10 cellular contexts compared by ENCODE assay signal in genomic region chr13:50914848-50915247, GRCh38. TPM values are rescaled to one million over a fixed set of nuclear protein-coding genes. Genes with fewer than 3 reads are reported as not detected.
DNase-seq lines count a peak whose midpoint lies in the region; ATAC-seq, FAIRE-seq and TF ChIP-seq lines count a peak whose summit lies in the region.
"Had no signal": no experiment of that assay in that cellular context is flagged by ENCODE, and none has a peak within 500 bp of the region (broad histone marks: within the 10 kb centered on the region; RNA-seq: fewer than 3 reads in every experiment).

No MANE protein-coding gene starts in this region.

- no peaks in the 10 kb centered on the region for H3K27me3 ChIP-seq in smooth muscle cell (ENCODE audit: low read depth)

- H3K27me3 Mint-ChIP-seq in brain: peaks cover 2% of the 10 kb centered on the region

- H3K79me2 ChIP-seq in smooth muscle cell (ENCODE audit: low read depth): peaks cover 6% of the 10 kb centered on the region

- H3K27ac ChIP-seq in KOPT-K1 (ENCODE audit: low read depth, low read length, poor library complexity, severe bottlenecking) (peak overlapping the region; percentile 98), smooth muscle cell (ENCODE audit: low read depth) (no peak overlapping the region)
- H3K27ac ChIP-seq: WERI-Rb-1 had no signal

- H2AFZ ChIP-seq in smooth muscle cell (ENCODE audit: low read depth): no peak overlapping the region

- no peak overlapping the region for H3K9ac ChIP-seq in smooth muscle cell (ENCODE audit: low read depth)

- WGBS in smooth muscle cell (ENCODE audit: low lambda C conversion rate): 21% methylated on average over 1 of the region's 1 CpG

- TF ChIP-seq CTCF in brain (conservative IDR thresholded peaks at IDR 0.05): no peak
- TF ChIP-seq CTCF in smooth muscle cell (IDR thresholded peaks at IDR 0.05; ENCODE audit: borderline replicate concordance, insufficient read depth, poor library complexity, severe bottlenecking): no peak

- H3K27ac Mint-ChIP-seq in brain: peak overlapping the region in 4 of 5 experiments; percentile 26 to 92 (median 66)

- H3F3A ChIP-seq in smooth muscle cell (ENCODE audit: low read depth): peaks cover 14% of the 10 kb centered on the region

- no peak overlapping the region for H3K4me3 ChIP-seq in smooth muscle cell

- peak overlapping the region; percentile 28 for H3K4me2 ChIP-seq in smooth muscle cell

- H3K36me3 ChIP-seq in KOPT-K1 (ENCODE audit: insufficient read depth, low read length) (peaks cover 23% of the 10 kb centered on the region), smooth muscle cell (ENCODE audit: low read depth) (no peaks in the 10 kb centered on the region)
- H3K36me3 ChIP-seq: WERI-Rb-1 had no signal

- DNase-seq in activated CD4-positive, CD25-positive, alpha-beta regulatory T cell treated with anti-CD3 and anti-CD28 coated beads, Interleukin-2, amount 50 U/mL, for 72 hours: no peak
- no peak for DNase-seq in smooth muscle cell (lab: John Stamatoyannopoulos, UW; ENCODE audit: unreplicated experiment)
- no peak for DNase-seq in urothelium cell line (ENCODE audit: low spot score)
- DNase-seq in RKO (ENCODE audit: low spot score): no peak
- DNase-seq: posterior cingulate gyrus, WERI-Rb-1 had no signal

- H3K9me3 Mint-ChIP-seq in brain: peaks cover 0 to 6% (median 3%) of the 10 kb centered on the region in 5 experiments

- FAIRE-seq in urothelium cell line (lab: Jason Lieb, UNC): no peak

- H3K36me3 Mint-ChIP-seq in brain: peaks cover 7% of the 10 kb centered on the region

- peaks cover 63% of the 10 kb centered on the region for H3K4me1 Mint-ChIP-seq in brain

- H4K20me1 ChIP-seq in smooth muscle cell (ENCODE audit: low read depth): peaks cover 14% of the 10 kb centered on the region

- peak overlapping the region in 1 of 5 experiments; percentile 38 for H3K4me3 Mint-ChIP-seq in brain

- ATAC-seq in activated CD4-positive, CD25-positive, alpha-beta regulatory T cell treated with anti-CD3 and anti-CD28 coated beads, Interleukin-2, amount 50 U/mL, for 24 hours: peak; percentile 68 to 77
- ATAC-seq in HG03439 (IDR thresholded peaks at IDR 0.05; ENCODE audit: unreplicated experiment): no peak

- peaks cover 14% of the 10 kb centered on the region for H3K4me1 ChIP-seq in smooth muscle cell (ENCODE audit: low read depth)

- peaks cover 10% of the 10 kb centered on the region for H3K9me3 ChIP-seq in KOPT-K1 (ENCODE audit: insufficient read depth, low read length, poor library complexity, severe bottlenecking)
- no peaks in the 10 kb centered on the region for H3K9me3 ChIP-seq in smooth muscle cell (replicated peaks; ENCODE audit: low read depth)

RNA-seq across cellular contexts. Expression of gene RNASEH2B, which starts 5.3 kb away (rescaled TPM):
- 17.1 TPM for polyA plus RNA-seq in brain (ENCODE audit: insufficient read depth, low read depth, low replicate concordance)
- total RNA-seq in smooth muscle cell: 18.4 and 18.9 TPM in 2 replicates
- 16.1 and 17.7 TPM in 2 replicates for polyA plus RNA-seq in smooth muscle cell
